8 cellular contexts compared by ENCODE assay signal in the genomic region with DNA sequence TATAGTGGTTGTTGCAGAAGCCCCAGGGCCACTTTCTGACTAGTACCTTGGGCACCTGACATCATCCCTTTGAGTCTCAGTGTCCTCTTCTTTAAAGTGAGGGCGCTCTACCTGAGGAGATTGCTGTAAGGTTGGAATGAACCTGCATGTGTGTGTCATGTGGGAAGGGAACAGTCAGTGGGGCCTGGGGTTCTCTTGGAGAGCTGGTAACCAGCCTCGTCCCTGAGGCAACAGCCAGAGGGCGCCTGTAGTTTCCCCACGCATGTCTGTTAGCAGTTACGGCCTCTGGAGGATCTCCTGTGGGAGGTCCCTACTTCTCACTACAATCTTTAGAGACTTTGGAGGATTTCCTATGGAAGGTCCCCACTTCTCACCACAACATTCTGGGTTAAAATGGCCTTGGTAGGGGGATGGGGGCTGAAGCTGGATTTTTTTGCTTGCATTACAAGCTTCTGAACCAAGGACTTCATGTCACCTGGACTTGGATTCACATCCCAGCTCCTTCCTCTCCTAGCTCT. TPM values are rescaled to one million over a fixed set of nuclear protein-coding genes. Genes with fewer than 3 reads are reported as not detected.
DNase-seq lines count a peak whose midpoint lies in the region; ATAC-seq and TF ChIP-seq lines count a peak whose summit lies in the region.
"Not testable (repeated sequence)": the region's sequence is repeated elsewhere in the genome, so short reads cannot be mapped to it uniquely, and the experiment has no call there.

No MANE protein-coding gene starts in this region.

- H3K27ac Mint-ChIP-seq in T-helper 2 cell treated with Interferon-gamma antibody and Interleukin-4, amounts not matched to agents 5 μg/mL and 100 μg/mL, for 36 hours: peak overlapping the region; percentile 99

- peak overlapping the region; percentile 99 for H3K4me3 Mint-ChIP-seq in T-helper 2 cell treated with Interferon-gamma antibody and Interleukin-4, amounts not matched to agents 5 μg/mL and 100 μg/mL, for 36 hours

- H3K4me1 ChIP-seq in neuron (ENCODE audit: insufficient read depth, low read length): peaks cover 13% of the 10 kb centered on the region
- peaks cover 7 to 20% (median 13%) of the 10 kb centered on the region in 4 donors for H3K4me1 ChIP-seq in transverse colon

- H2AFZ ChIP-seq in neuron (ENCODE audit: low read depth, low read length): not testable (repeated sequence)

- peak overlapping the region; percentile 81 for H3K4me3 ChIP-seq in GM08714 (ENCODE audit: low read length)
- H3K4me3 ChIP-seq in astrocyte of the spinal cord (ENCODE audit: low read depth, low read length): peak overlapping the region; percentile 97
- peak overlapping the region; percentile 93 for H3K4me3 ChIP-seq in neuron (ENCODE audit: low read length)
- H3K4me3 ChIP-seq in transverse colon: peak overlapping the region; percentile 60 to 84 (median 75)

- H3K36me3 ChIP-seq in neuron (ENCODE audit: insufficient read depth, low read length); transverse colon: not testable (repeated sequence)

- not testable (repeated sequence) for H3K9me3 ChIP-seq in neuron (ENCODE audit: low read length); transverse colon

- peak; percentile 30 for ATAC-seq in HG02571 (IDR thresholded peaks at IDR 0.05; ENCODE audit: unreplicated experiment)
- ATAC-seq in left cardiac atrium: peak; percentile 45 to 76

- not testable (repeated sequence) for H3K36me3 Mint-ChIP-seq in T-helper 2 cell treated with Interferon-gamma antibody and Interleukin-4, amounts not matched to agents 5 μg/mL and 100 μg/mL, for 36 hours (ENCODE audit: low read depth)

- DNase-seq in NAMALWA (ENCODE audit: low spot score): peak; percentile 55
- DNase-seq in T-helper 2 cell treated with Interferon-gamma antibody and Interleukin-4, amounts not matched to agents 5 μg/mL and 100 μg/mL, for 36 hours (ENCODE audit: low spot score): peak; percentile 40
- DNase-seq in astrocyte of the spinal cord (ENCODE audit: low read depth, low spot score): peak; percentile 36
- not testable (repeated sequence) for DNase-seq in left cardiac atrium
- DNase-seq in transverse colon: peak; percentile 47

- 0% methylated on average over 5 of the region's 5 CpGs; no CpG with 5 or more reads in 1 of the 2 donors for WGBS in transverse colon (ENCODE audit: low coverage in 1 of 2), 2 donors

- H3K27me3 ChIP-seq in neuron (ENCODE audit: insufficient read depth, low read length); transverse colon: not testable (repeated sequence)

- peaks cover 21% of the 10 kb centered on the region for H3K4me1 Mint-ChIP-seq in T-helper 2 cell treated with Interferon-gamma antibody and Interleukin-4, amounts not matched to agents 5 μg/mL and 100 μg/mL, for 36 hours (ENCODE audit: low read depth)

- intact Hi-C loops in left cardiac atrium (cut with DNase I); transverse colon (cut with DNase I; ENCODE audit: low total_unique reads): not testable (repeated sequence)

- peak overlapping the region; percentile 78 to 91 (median 90) for H3K27ac ChIP-seq in transverse colon

- H3K27me3 Mint-ChIP-seq in T-helper 2 cell treated with Interferon-gamma antibody and Interleukin-4, amounts not matched to agents 5 μg/mL and 100 μg/mL, for 36 hours (ENCODE audit: low read depth): not testable (repeated sequence)

- H3K9me3 Mint-ChIP-seq in T-helper 2 cell treated with Interferon-gamma antibody and Interleukin-4, amounts not matched to agents 5 μg/mL and 100 μg/mL, for 36 hours: not testable (repeated sequence)

- in situ Hi-C loops in astrocyte of the spinal cord (cut with HindIII; ENCODE audit: low sequenced_read_pairs); transverse colon (cut with MboI; ENCODE audit: low pct_ligation_motif_present in 1 of 4, low pct_unique_long_range_greater_than_20kb in 1 of 4, low sequenced_read_pairs in 3 of 4): not testable (repeated sequence)

- not testable (repeated sequence) for TF ChIP-seq POLR2A in transverse colon (IDR thresholded peaks at IDR 0.05)

- TF ChIP-seq EP300 in transverse colon (IDR thresholded peaks at IDR 0.05; ENCODE audit: low read depth): not testable (repeated sequence)

- peak; percentile 58 for TF ChIP-seq CTCF in astrocyte of the spinal cord (IDR thresholded peaks at IDR 0.05; ENCODE audit: low read depth, low read length)
- peak; percentile 24 to 35 (median 29) for TF ChIP-seq CTCF in transverse colon (IDR thresholded peaks at IDR 0.05)

RNA-seq across cellular contexts. Expression of gene FAHD2A, which starts 0.8 kb away (rescaled TPM):
- total RNA-seq in left cardiac atrium (10 to 100 TPM; 29.1 to 31.6 TPM), transverse colon (100 to 1,000 TPM in 1 of 4 donors, 10 to 100 TPM in 3; 29.9 to 134 (median 42.7) TPM)
